ENCODE assay signal across 8 cellular contexts in the genomic region with DNA sequence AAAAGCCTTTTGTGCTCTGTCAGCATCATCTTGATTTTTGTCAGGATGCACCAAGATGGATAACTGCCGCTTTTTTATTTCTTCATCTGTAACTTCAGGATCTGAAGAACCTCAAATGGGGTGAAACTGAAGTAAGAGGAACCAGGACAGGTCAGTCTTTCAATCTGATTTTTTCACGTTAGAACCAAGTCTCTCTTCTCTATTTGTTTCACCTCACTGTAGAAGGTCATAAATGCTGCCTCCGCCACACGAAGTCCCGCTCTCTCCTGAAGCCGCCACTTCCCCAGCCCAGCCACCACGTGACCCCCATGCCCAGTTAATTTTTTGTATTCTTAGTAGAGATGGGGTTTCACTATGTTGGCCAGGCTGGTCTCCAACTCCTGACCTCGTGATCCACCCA. TPM values are rescaled to one million over a fixed set of nuclear protein-coding genes. Genes with fewer than 3 reads are reported as not detected.
DNase-seq lines count a peak whose midpoint lies in the region; ATAC-seq and TF ChIP-seq lines count a peak whose summit lies in the region.
"Not testable (repeated sequence)": the region's sequence is repeated elsewhere in the genome, so short reads cannot be mapped to it uniquely, and the experiment has no call there.

No MANE protein-coding gene starts in this region.

- not testable (repeated sequence) for H3K4me1 ChIP-seq in upper lobe of right lung

- intact Hi-C loops in CD4-positive, alpha-beta T cell (cut with DNase I, micrococcal nuclease) = loop anchor here in 1 of 2 experiments (5.0 kb wide), 1 partner anchor 775 kb away; no protein-coding TSS in a partner anchor
- intact Hi-C loops in upper lobe of right lung (cut with DNase I) = not testable (repeated sequence)

- H3K27me3 Mint-ChIP-seq in CD4-positive, alpha-beta T cell; WTC11 (ENCODE audit: low read depth); activated naive CD8-positive, alpha-beta T cell; endothelial cell (ENCODE audit: unreplicated experiment); nephron progenitor cell (ENCODE audit: low read depth, poor library complexity); progenitor cell of endocrine pancreas: not testable (repeated sequence)

- H3K4me1 Mint-ChIP-seq in CD4-positive, alpha-beta T cell (ENCODE audit: low read depth) = peaks cover 65% of the 10 kb centered on the region
- H3K4me1 Mint-ChIP-seq in WTC11 = peaks cover 34% of the 10 kb centered on the region
- peaks cover 52% of the 10 kb centered on the region for H3K4me1 Mint-ChIP-seq in activated naive CD8-positive, alpha-beta T cell (ENCODE audit: low read depth)
- peaks cover 27% of the 10 kb centered on the region for H3K4me1 Mint-ChIP-seq in endothelial cell (ENCODE audit: unreplicated experiment)
- H3K4me1 Mint-ChIP-seq in nephron progenitor cell = peaks cover 26% of the 10 kb centered on the region
- H3K4me1 Mint-ChIP-seq in progenitor cell of endocrine pancreas (ENCODE audit: low read depth) = peaks cover 20% of the 10 kb centered on the region

- not testable (repeated sequence) for H3K9me3 ChIP-seq in CD4-positive, alpha-beta T cell (ENCODE audit: control insufficient read depth, low read length); upper lobe of right lung

- peaks cover 23% of the 10 kb centered on the region for H3K36me3 Mint-ChIP-seq in CD4-positive, alpha-beta T cell (ENCODE audit: low read depth)
- H3K36me3 Mint-ChIP-seq in WTC11; activated naive CD8-positive, alpha-beta T cell; endothelial cell (ENCODE audit: low read depth, unreplicated experiment): not testable (repeated sequence)
- H3K36me3 Mint-ChIP-seq in nephron progenitor cell (ENCODE audit: low read depth) (peaks cover 57% of the 10 kb centered on the region), progenitor cell of endocrine pancreas (ENCODE audit: insufficient read depth) (peaks cover 17% of the 10 kb centered on the region)

- not testable (repeated sequence) for TF ChIP-seq CTCF in CD4-positive, alpha-beta T cell (IDR thresholded peaks at IDR 0.05); WTC11 (IDR thresholded peaks at IDR 0.05); endothelial cell (IDR thresholded peaks at IDR 0.05; ENCODE audit: unreplicated experiment); nephron progenitor cell (IDR thresholded peaks at IDR 0.05); progenitor cell of endocrine pancreas (IDR thresholded peaks at IDR 0.05; ENCODE audit: unreplicated experiment); upper lobe of right lung (IDR thresholded peaks at IDR 0.05)

- CTCF ChIA-PET in CD4-positive, alpha-beta T cell (lab: Charles Lee) = interaction anchor here (2.0 kb wide), 1 partner anchor 15 kb away, joined by 5 read pairs; the partner anchor contains the start of gene STAG1
- CTCF ChIA-PET in WTC11 (lab: Charles Lee) = interaction anchor here (1.1 kb wide), 1 partner anchor 15 kb away, joined by 7 read pairs; the partner anchor contains the start of gene STAG1

- not testable (repeated sequence) for H3K4me3 ChIP-seq in upper lobe of right lung

- not testable (repeated sequence) for ATAC-seq in CD4-positive, alpha-beta T cell (ENCODE audit: poor library complexity); WTC11
- peak; percentile 23 for ATAC-seq in upper lobe of right lung

- DNase-seq in CD4-positive, alpha-beta T cell; WTC11 (ENCODE audit: low spot score); endothelial cell (ENCODE audit: low spot score); nephron progenitor cell; progenitor cell of endocrine pancreas (ENCODE audit: low spot score, unreplicated experiment); upper lobe of right lung: not testable (repeated sequence)
- DNase-seq in MV-4-11 (lab: John Stamatoyannopoulos, UW) = peak; percentile 62

- H3K27ac Mint-ChIP-seq in CD4-positive, alpha-beta T cell = peak overlapping the region; percentile 29
- H3K27ac Mint-ChIP-seq in WTC11 (peak overlapping the region; percentile 54), endothelial cell (ENCODE audit: unreplicated experiment) (peak overlapping the region; percentile 21), nephron progenitor cell (peak overlapping the region; percentile 70), progenitor cell of endocrine pancreas (peak overlapping the region; percentile 1)
- peak overlapping the region; percentile 8 for H3K27ac Mint-ChIP-seq in activated naive CD8-positive, alpha-beta T cell

- H3K36me3 ChIP-seq in upper lobe of right lung = not testable (repeated sequence)

- not testable (repeated sequence) for H3K27me3 ChIP-seq in CD4-positive, alpha-beta T cell (ENCODE audit: control insufficient read depth, insufficient read depth, low read length); upper lobe of right lung

- POLR2A ChIA-PET in CD4-positive, alpha-beta T cell (lab: Charles Lee); WTC11 (lab: Charles Lee): not testable (repeated sequence)

- not testable (repeated sequence) for H3K9me3 Mint-ChIP-seq in CD4-positive, alpha-beta T cell; WTC11; activated naive CD8-positive, alpha-beta T cell (ENCODE audit: low read depth); endothelial cell (ENCODE audit: unreplicated experiment); nephron progenitor cell; progenitor cell of endocrine pancreas (ENCODE audit: low read depth)

- H3K27ac ChIP-seq in CD4-positive, alpha-beta T cell (ENCODE audit: low read depth, low read length); upper lobe of right lung: not testable (repeated sequence)

- not testable (repeated sequence) for H3K4me3 Mint-ChIP-seq in CD4-positive, alpha-beta T cell; WTC11; activated naive CD8-positive, alpha-beta T cell; endothelial cell (ENCODE audit: unreplicated experiment); nephron progenitor cell; progenitor cell of endocrine pancreas (ENCODE audit: low read depth)

RNA-seq across cellular contexts. Expression of gene STAG1, which starts 15.2 kb away (rescaled TPM):
- total RNA-seq in CD4-positive, alpha-beta T cell = 10 to 100 TPM; 35.6 to 37.7 TPM
- total RNA-seq in WTC11 (2021) (14.9 to 20.7 TPM (median 17.7 TPM) in 3 replicates), endothelial cell (ENCODE audit: unreplicated experiment) (30.0 TPM), progenitor cell of endocrine pancreas (39.7 and 46.4 TPM in 2 replicates), upper lobe of right lung (40.8 TPM)

Comparison
In these comparisons a context has a peak if more than half of its experiments do, and no peak if none do; other contexts are left out.
1. H3K27ac Mint-ChIP-seq: peak in every context shown above with its lines; median percentile 70 in nephron progenitor cell; 54 in WTC11; 29 in CD4-positive, alpha-beta T cell; 21 in endothelial cell; 8 in activated naive CD8-positive, alpha-beta T cell; 1 in progenitor cell of endocrine pancreas.